ENCODE assay signal across 8 cellular contexts in the genomic region with DNA sequence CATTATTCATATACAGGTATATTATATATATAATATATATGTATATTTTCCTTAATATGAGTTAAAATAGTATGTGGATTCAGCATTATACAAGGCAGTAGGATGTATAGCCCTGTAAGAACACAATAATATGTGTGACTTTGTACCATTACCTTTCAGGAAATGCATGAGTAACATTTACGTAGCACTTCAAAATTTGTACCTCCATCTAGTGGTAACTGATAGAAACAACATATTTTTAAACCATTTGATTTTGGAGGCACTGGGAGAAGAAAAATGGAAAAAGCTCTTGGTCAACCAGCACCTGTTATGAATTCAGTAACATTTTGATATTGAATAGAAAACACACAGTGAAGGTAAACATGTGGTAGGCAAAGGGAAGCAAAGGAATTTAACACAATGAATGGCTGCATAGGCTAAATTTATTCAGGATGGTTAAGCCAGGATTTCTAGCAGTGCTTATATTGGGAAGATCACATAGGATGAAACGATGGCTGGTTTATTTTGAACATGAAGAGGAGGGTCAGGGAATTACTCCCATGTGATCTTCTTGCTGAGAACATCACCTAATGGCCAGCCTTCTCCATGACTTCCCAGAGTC.
A peak's percentile ranks its signal among the peaks of the same experiment; 100 is the strongest.
DNase-seq lines count a peak whose midpoint lies in the region; ATAC-seq and TF ChIP-seq lines count a peak whose summit lies in the region.

No MANE protein-coding gene starts in this region.

- DNase-seq in EH (ENCODE audit: low read depth): peak; percentile 48
- peak; percentile 21 for DNase-seq in HCT116 (ENCODE audit: low read depth, low spot score)
- DNase-seq in NCI-H446 (lab: John Stamatoyannopoulos, UW): peak; percentile 6 to 56
- no peak for DNase-seq in endothelial cell (ENCODE audit: low spot score)
- DNase-seq in activated CD4-positive, alpha-beta T cell treated with anti-CD3 and anti-CD28 coated beads, Interleukin-2, amount 50 U/mL, for 4 hours: no peak

- H3K4me3 ChIP-seq in HCT116 (replicated peaks in 1 of 2; ENCODE audit: low read depth in 1 of 2, low read length in 2 of 2) (no peak overlapping the region), parathyroid adenoma (ENCODE audit: low read depth, low read length) (no peak overlapping the region)

- intact Hi-C loops in HCT116 (cut with micrococcal nuclease): loop anchor here (5.0 kb wide), 1 partner anchor 567 kb away; a partner anchor contains a TSS

- CTCF ChIA-PET in HCT116 (lab: Charles Lee): interaction anchor here (0.6 to 3.3 kb wide), 5 partner anchors 8 to 565 kb away, joined by 3 to 22 read pairs (median 7); a partner anchor contains a TSS

- H3K27me3 Mint-ChIP-seq in endothelial cell (ENCODE audit: unreplicated experiment): no peaks in the 10 kb centered on the region

- H3K9me3 Mint-ChIP-seq in endothelial cell (ENCODE audit: unreplicated experiment): no peaks in the 10 kb centered on the region

- H3K4me3 Mint-ChIP-seq in endothelial cell (ENCODE audit: unreplicated experiment): no peak overlapping the region

- peak; percentile 65 for TF ChIP-seq RAD21 in HCT116 (IDR thresholded peaks at IDR 0.05; ENCODE audit: low read depth)

- RAD21 ChIA-PET in HCT116 (lab: Charles Lee; ENCODE audit: low non-redundant PET in 1 of 2, low total read pairs in 2 of 2, uncharacterized antibody in 2 of 2, unreplicated experiment in 2 of 2): interaction anchor here in 1 of 2 experiments (0.9 kb wide), 1 partner anchor 566 kb away, joined by 3 read pairs; a partner anchor contains a TSS

- POLR2A ChIA-PET in HCT116 (lab: Charles Lee): no interaction called here

- H3K4me1 Mint-ChIP-seq in endothelial cell (ENCODE audit: unreplicated experiment): no peaks in the 10 kb centered on the region

- H3K36me3 ChIP-seq in HCT116 (ENCODE audit: control insufficient read depth in 1 of 2, insufficient read depth in 2 of 2, low read length in 2 of 2): no peaks in the 10 kb centered on the region
- H3K36me3 ChIP-seq in parathyroid adenoma (ENCODE audit: control insufficient read depth, insufficient read depth, low read length): no peaks in the 10 kb centered on the region

- no peak overlapping the region for H3K27ac Mint-ChIP-seq in endothelial cell (ENCODE audit: unreplicated experiment)

- peak; percentile 50; the same call in 1 of the 2 replicates for ATAC-seq in HCT116
- ATAC-seq in GM21447 (IDR thresholded peaks at IDR 0.05; ENCODE audit: unreplicated experiment): no peak
- no peak for ATAC-seq in HG03025 (IDR thresholded peaks at IDR 0.05; ENCODE audit: low FRiP score, unreplicated experiment)

- no peaks in the 10 kb centered on the region for H3K4me1 ChIP-seq in HCT116 (ENCODE audit: control insufficient read depth in 1 of 2, insufficient read depth in 2 of 2, low read length in 2 of 2)
- H3K4me1 ChIP-seq in parathyroid adenoma: no peaks in the 10 kb centered on the region

- no peak overlapping the region for H3K4me2 ChIP-seq in HCT116 (ENCODE audit: low read length)
- H3K4me2 ChIP-seq in parathyroid adenoma (ENCODE audit: low read length): no peak overlapping the region

- H3K9ac ChIP-seq in HCT116 (ENCODE audit: low read length) (no peak overlapping the region), parathyroid adenoma (no peak overlapping the region)

- peak in 2 of 3 experiments; percentile 48 to 57; a peak in 3 of 6 replicates for TF ChIP-seq CTCF in HCT116 (IDR thresholded peaks at IDR 0.05 in 2 of 3, conservative IDR thresholded peaks at IDR 0.05 in 1 of 3; ENCODE audit: borderline replicate concordance in 1 of 3, insufficient read depth in 1 of 3, low read depth in 2 of 3, low read length in 2 of 3)
- TF ChIP-seq CTCF in endothelial cell (IDR thresholded peaks at IDR 0.05; ENCODE audit: unreplicated experiment): peak; percentile 80
- TF ChIP-seq CTCF in parathyroid adenoma (IDR thresholded peaks at IDR 0.05): peak; percentile 31

- H3K9me3 ChIP-seq in HCT116 (ENCODE audit: control insufficient read depth in 1 of 2, insufficient read depth in 1 of 2, low read depth in 1 of 2, low read length in 2 of 2): no peaks in the 10 kb centered on the region
- H3K9me3 ChIP-seq in parathyroid adenoma (ENCODE audit: control insufficient read depth, low read length): no peaks in the 10 kb centered on the region

- TF ChIP-seq POLR2A in HCT116 (IDR thresholded peaks at IDR 0.05; ENCODE audit: borderline replicate concordance, extremely low read depth, insufficient read depth, insufficient read length): no peak

- BruUV-seq in HCT116 (replicated peaks; lab: Mats Ljungman, UMichigan): no TSS peak

- H3K27me3 ChIP-seq in HCT116 (ENCODE audit: insufficient read depth, low read length) (no peaks in the 10 kb centered on the region), parathyroid adenoma (ENCODE audit: control insufficient read depth, insufficient read depth, low read length) (no peaks in the 10 kb centered on the region)

- H2AFZ ChIP-seq in HCT116 (ENCODE audit: low read depth, low read length, poor library complexity, severe bottlenecking) (no peak overlapping the region), parathyroid adenoma (no peak overlapping the region)

- H3K36me3 Mint-ChIP-seq in endothelial cell (ENCODE audit: low read depth, unreplicated experiment): no peaks in the 10 kb centered on the region

- H3K9me2 ChIP-seq in HCT116 (ENCODE audit: insufficient read depth): no peaks in the 10 kb centered on the region

- H4K20me1 ChIP-seq in HCT116 (ENCODE audit: insufficient read depth): no peaks in the 10 kb centered on the region

- no peaks in the 10 kb centered on the region for H3K79me2 ChIP-seq in HCT116 (ENCODE audit: insufficient read depth, low read length)
- no peaks in the 10 kb centered on the region for H3K79me2 ChIP-seq in parathyroid adenoma

- H3K27ac ChIP-seq in HCT116 (ENCODE audit: low read depth, low read length): no peak overlapping the region
- no peak overlapping the region for H3K27ac ChIP-seq in parathyroid adenoma

TF ChIP-seq in HCT116, 20 proteins besides CTCF, POLR2A, EP300 and RAD21:
- no peak for TF ChIP-seq SRF (IDR thresholded peaks at IDR 0.05; ENCODE audit: low read depth)
- no peak for TF ChIP-seq POLR2AphosphoS5 (IDR thresholded peaks at IDR 0.05; ENCODE audit: low read depth, low read length)
- no peak for TF ChIP-seq CEBPB (IDR thresholded peaks at IDR 0.05; ENCODE audit: low read depth)
- no peak for TF ChIP-seq SP1 (IDR thresholded peaks at IDR 0.05; ENCODE audit: low read depth)
- no peak for TF ChIP-seq ZFX (IDR thresholded peaks at IDR 0.05)
- TF ChIP-seq ZNF274 (IDR thresholded peaks at IDR 0.05; ENCODE audit: low read depth, low read length): no peak
- no peak for TF ChIP-seq SIN3A (IDR thresholded peaks at IDR 0.05; ENCODE audit: low read depth)
- TF ChIP-seq TCF7L2 (IDR thresholded peaks at IDR 0.05; ENCODE audit: borderline replicate concordance, extremely low read depth, insufficient read depth, insufficient read length): no peak
- TF ChIP-seq JUND (IDR thresholded peaks at IDR 0.05): no peak
- TF ChIP-seq, protein P1, sequence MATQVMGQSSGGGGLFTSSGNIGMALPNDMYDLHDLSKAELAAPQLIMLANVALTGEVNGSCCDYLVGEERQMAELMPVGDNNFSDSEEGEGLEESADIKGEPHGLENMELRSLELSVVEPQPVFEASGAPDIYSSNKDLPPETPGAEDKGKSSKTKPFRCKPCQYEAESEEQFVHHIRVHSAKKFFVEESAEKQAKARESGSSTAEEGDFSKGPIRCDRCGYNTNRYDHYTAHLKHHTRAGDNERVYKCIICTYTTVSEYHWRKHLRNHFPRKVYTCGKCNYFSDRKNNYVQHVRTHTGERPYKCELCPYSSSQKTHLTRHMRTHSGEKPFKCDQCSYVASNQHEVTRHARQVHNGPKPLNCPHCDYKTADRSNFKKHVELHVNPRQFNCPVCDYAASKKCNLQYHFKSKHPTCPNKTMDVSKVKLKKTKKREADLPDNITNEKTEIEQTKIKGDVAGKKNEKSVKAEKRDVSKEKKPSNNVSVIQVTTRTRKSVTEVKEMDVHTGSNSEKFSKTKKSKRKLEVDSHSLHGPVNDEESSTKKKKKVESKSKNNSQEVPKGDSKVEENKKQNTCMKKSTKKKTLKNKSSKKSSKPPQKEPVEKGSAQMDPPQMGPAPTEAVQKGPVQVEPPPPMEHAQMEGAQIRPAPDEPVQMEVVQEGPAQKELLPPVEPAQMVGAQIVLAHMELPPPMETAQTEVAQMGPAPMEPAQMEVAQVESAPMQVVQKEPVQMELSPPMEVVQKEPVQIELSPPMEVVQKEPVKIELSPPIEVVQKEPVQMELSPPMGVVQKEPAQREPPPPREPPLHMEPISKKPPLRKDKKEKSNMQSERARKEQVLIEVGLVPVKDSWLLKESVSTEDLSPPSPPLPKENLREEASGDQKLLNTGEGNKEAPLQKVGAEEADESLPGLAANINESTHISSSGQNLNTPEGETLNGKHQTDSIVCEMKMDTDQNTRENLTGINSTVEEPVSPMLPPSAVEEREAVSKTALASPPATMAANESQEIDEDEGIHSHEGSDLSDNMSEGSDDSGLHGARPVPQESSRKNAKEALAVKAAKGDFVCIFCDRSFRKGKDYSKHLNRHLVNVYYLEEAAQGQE (IDR thresholded peaks at IDR 0.05; ENCODE audit: low read depth): no peak
- TF ChIP-seq, protein P2, sequence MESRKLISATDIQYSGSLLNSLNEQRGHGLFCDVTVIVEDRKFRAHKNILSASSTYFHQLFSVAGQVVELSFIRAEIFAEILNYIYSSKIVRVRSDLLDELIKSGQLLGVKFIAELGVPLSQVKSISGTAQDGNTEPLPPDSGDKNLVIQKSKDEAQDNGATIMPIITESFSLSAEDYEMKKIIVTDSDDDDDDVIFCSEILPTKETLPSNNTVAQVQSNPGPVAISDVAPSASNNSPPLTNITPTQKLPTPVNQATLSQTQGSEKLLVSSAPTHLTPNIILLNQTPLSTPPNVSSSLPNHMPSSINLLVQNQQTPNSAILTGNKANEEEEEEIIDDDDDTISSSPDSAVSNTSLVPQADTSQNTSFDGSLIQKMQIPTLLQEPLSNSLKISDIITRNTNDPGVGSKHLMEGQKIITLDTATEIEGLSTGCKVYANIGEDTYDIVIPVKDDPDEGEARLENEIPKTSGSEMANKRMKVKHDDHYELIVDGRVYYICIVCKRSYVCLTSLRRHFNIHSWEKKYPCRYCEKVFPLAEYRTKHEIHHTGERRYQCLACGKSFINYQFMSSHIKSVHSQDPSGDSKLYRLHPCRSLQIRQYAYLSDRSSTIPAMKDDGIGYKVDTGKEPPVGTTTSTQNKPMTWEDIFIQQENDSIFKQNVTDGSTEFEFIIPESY (IDR thresholded peaks at IDR 0.05; ENCODE audit: extremely low read depth, insufficient replicate concordance, low read length): no peak
- TF ChIP-seq FOSL1 (IDR thresholded peaks at IDR 0.05; ENCODE audit: low read depth): no peak

Comparison
In these comparisons a context has a peak if more than half of its experiments do, and no peak if none do; other contexts are left out.
1. DNase-seq: peak in EH (single experiment), HCT116 (single experiment) and NCI-H446 (2 of 2); none in endothelial cell (single experiment) and activated CD4-positive, alpha-beta T cell treated with anti-CD3 and anti-CD28 coated beads, Interleukin-2, amount 50 U/mL, for 4 hours (0 of 2).
2. Peak in every context shown above with its lines, with median percentiles within 50 percentile points of each other: CTCF ChIP-seq.